ENCODE assay signal across 16 cellular contexts in genomic region chr9:114433086-114433485, GRCh38. TPM values are rescaled to one million over a fixed set of nuclear protein-coding genes. Genes with fewer than 3 reads are reported as not detected.
DNase-seq lines count a peak whose midpoint lies in the region; ATAC-seq and TF ChIP-seq lines count a peak whose summit lies in the region.
"Had no signal": no experiment of that assay in that cellular context is flagged by ENCODE, and none has a peak within 500 bp of the region (broad histone marks: within the 10 kb centered on the region; RNA-seq: fewer than 3 reads in every experiment).

No MANE protein-coding gene starts in this region.

- peak; percentile 12 for DNase-seq in activated naive CD8-positive, alpha-beta T cell treated with anti-CD3 and anti-CD28 coated beads, Interleukin-2, amount 10 ng/mL, durations not matched to agents 7 days and 5 days
- DNase-seq in activated naive CD8-positive, alpha-beta T cell treated with anti-CD3 and anti-CD28 coated beads, Interleukin-2, amount 50 U/mL, for 24 hours, result no peak
- DNase-seq in OCI-LY7 (ENCODE audit: low spot score) (no peak), coronary artery (ENCODE audit: low spot score) (peak; percentile 66), neuronal stem cell (ENCODE audit: low spot score) (no peak), SK-N-DZ (ENCODE audit: low spot score) (no peak)
- DNase-seq: BE2C, DMS153, DMS79 treated with DMSO at 0.1 percent for 48 hours, EL, IMR-90 had no signal

- no peak overlapping the region for H3K4ac ChIP-seq in neuronal stem cell (ENCODE audit: low read length)

- H4K20me1 ChIP-seq in OCI-LY7 (ENCODE audit: insufficient read depth, low read length), result no peaks in the 10 kb centered on the region

- H2AFZ ChIP-seq in OCI-LY7 (ENCODE audit: low read length) (0 out of 2 replicates have a peak overlapping the region, but pooled peaks have one; percentile 4), neuronal stem cell (ENCODE audit: low read length) (no peak overlapping the region)

- no peaks in the 10 kb centered on the region for H3K36me3 Mint-ChIP-seq in activated naive CD8-positive, alpha-beta T cell treated with anti-CD3 and anti-CD28 coated beads, Interleukin-2, amount 10 ng/mL, durations not matched to agents 7 days and 5 days
- no peaks in the 10 kb centered on the region for H3K36me3 Mint-ChIP-seq in activated naive CD8-positive, alpha-beta T cell treated with anti-CD3 and anti-CD28 coated beads, Interleukin-2, amount 50 U/mL, for 24 hours (ENCODE audit: low read depth)
- H3K36me3 Mint-ChIP-seq: CD4-positive, alpha-beta memory T cell had no signal

- no peaks in the 10 kb centered on the region for H3K79me2 ChIP-seq in OCI-LY7 (ENCODE audit: insufficient read depth, low read depth, low read length)

- no peak overlapping the region for H2BK15ac ChIP-seq in neuronal stem cell (ENCODE audit: low read length)

- peak overlapping the region; percentile 83 for H4K8ac ChIP-seq in neuronal stem cell (ENCODE audit: low read depth, low read length)

- no peak overlapping the region for H3K27ac Mint-ChIP-seq in activated naive CD8-positive, alpha-beta T cell treated with anti-CD3 and anti-CD28 coated beads, Interleukin-2, amount 10 ng/mL, durations not matched to agents 7 days and 5 days
- H3K27ac Mint-ChIP-seq in activated naive CD8-positive, alpha-beta T cell treated with anti-CD3 and anti-CD28 coated beads, Interleukin-2, amount 50 U/mL, for 24 hours, result no peak overlapping the region
- H3K27ac Mint-ChIP-seq: CD4-positive, alpha-beta memory T cell had no signal

- no peaks in the 10 kb centered on the region for H3K9me2 ChIP-seq in OCI-LY7 (ENCODE audit: insufficient read depth, low read length)

- H2BK12ac ChIP-seq in neuronal stem cell (ENCODE audit: low read length), result no peak overlapping the region

- intact Hi-C loops in OCI-LY7 (cut with micrococcal nuclease; ENCODE audit: unreplicated experiment), result no loop called here

- no peak overlapping the region for H3K9ac ChIP-seq in neuronal stem cell (ENCODE audit: low read depth, low read length, poor library complexity)

- CTCF ChIA-PET in OCI-LY7 (lab: Charles Lee; ENCODE audit: unreplicated experiment), result no interaction called here

- H3K9me3 ChIP-seq in OCI-LY7 (ENCODE audit: low read length) (no peaks in the 10 kb centered on the region), neuronal stem cell (replicated peaks in 1 of 2; ENCODE audit: control insufficient read depth in 2 of 2, insufficient read depth in 1 of 2, low read depth in 1 of 2, low read length in 2 of 2) (no peaks in the 10 kb centered on the region)
- H3K9me3 ChIP-seq: BE2C had no signal

- no peak overlapping the region for H3K23ac ChIP-seq in neuronal stem cell (ENCODE audit: low read depth, low read length, poor library complexity)

- H4K91ac ChIP-seq in neuronal stem cell (ENCODE audit: low read depth, low read length, poor library complexity), result no peak overlapping the region

- TF ChIP-seq CTCF in OCI-LY7 (conservative IDR thresholded peaks at IDR 0.05; ENCODE audit: low read length), result no peak
- TF ChIP-seq CTCF in coronary artery (IDR thresholded peaks at IDR 0.05), result no peak

- ATAC-seq in activated naive CD8-positive, alpha-beta T cell treated with anti-CD3 and anti-CD28 coated beads, Interleukin-2, amount 10 ng/mL, durations not matched to agents 7 days and 5 days (ENCODE audit: low read depth), result no peak
- ATAC-seq in activated naive CD8-positive, alpha-beta T cell treated with anti-CD3 and anti-CD28 coated beads, Interleukin-2, amount 50 U/mL, for 24 hours, result no peak
- no peak for ATAC-seq in GM19467 (IDR thresholded peaks at IDR 0.05; ENCODE audit: unreplicated experiment)
- ATAC-seq: HCT116 had no signal

- H2AK5ac ChIP-seq in neuronal stem cell (ENCODE audit: low read depth, low read length), result no peak overlapping the region

- H3K4me2 ChIP-seq in OCI-LY7 (ENCODE audit: low read length) (no peak overlapping the region), neuronal stem cell (ENCODE audit: insufficient read depth, low read length, poor library complexity, severe bottlenecking) (no peak overlapping the region)

- BruUV-seq in OCI-LY7 (replicated peaks; lab: Mats Ljungman, UMichigan), result no TSS peak

- POLR2A ChIA-PET in activated naive CD8-positive, alpha-beta T cell treated with anti-CD3 and anti-CD28 coated beads, Interleukin-2, amount 10 ng/mL, durations not matched to agents 7 days and 5 days (lab: Charles Lee), result no interaction called here
- POLR2A ChIA-PET in OCI-LY7 (lab: Charles Lee), result interaction anchor here (1.0 to 1.4 kb wide), 3 partner anchors 16 to 20 kb away, joined by 3 to 4 read pairs (median 3); no protein-coding TSS in a partner anchor

- H3K36me3 ChIP-seq in OCI-LY7 (ENCODE audit: insufficient read depth, low read length) (no peaks in the 10 kb centered on the region), neuronal stem cell (replicated peaks in 1 of 2; ENCODE audit: control insufficient read depth in 2 of 2, insufficient read depth in 2 of 2, low read length in 2 of 2) (no peaks in the 10 kb centered on the region)
- H3K36me3 ChIP-seq: BE2C had no signal

- no peak overlapping the region for H3K14ac ChIP-seq in neuronal stem cell (ENCODE audit: low read length)

- no peaks in the 10 kb centered on the region for H3K9me3 Mint-ChIP-seq in activated naive CD8-positive, alpha-beta T cell treated with anti-CD3 and anti-CD28 coated beads, Interleukin-2, amount 10 ng/mL, durations not matched to agents 7 days and 5 days
- H3K9me3 Mint-ChIP-seq in activated naive CD8-positive, alpha-beta T cell treated with anti-CD3 and anti-CD28 coated beads, Interleukin-2, amount 50 U/mL, for 24 hours, result no peaks in the 10 kb centered on the region
- H3K9me3 Mint-ChIP-seq: CD4-positive, alpha-beta memory T cell had no signal

- WGBS in neuronal stem cell (ENCODE audit: extremely low coverage in 2 of 2, insufficient read length in 2 of 2, insufficient replicate concordance in 1 of 2), 2 donors, result no CpG with 5 or more reads among the region's 15 CpGs

- no peak overlapping the region for H2BK5ac ChIP-seq in neuronal stem cell (ENCODE audit: low read length)

- no peak overlapping the region for H3K27ac ChIP-seq in OCI-LY7 (ENCODE audit: low read depth, low read length, poor library complexity, severe bottlenecking)
- no peak overlapping the region for H3K27ac ChIP-seq in coronary artery
- H3K27ac ChIP-seq in neuronal stem cell (replicated peaks; ENCODE audit: low read length), result no peak overlapping the region
- H3K27ac ChIP-seq: C4-2B, HL-60 had no signal

- no peak overlapping the region for H2BK120ac ChIP-seq in neuronal stem cell (ENCODE audit: low read depth, low read length)

- H3K79me1 ChIP-seq in neuronal stem cell (ENCODE audit: low read depth, low read length), result no peaks in the 10 kb centered on the region

- no peaks in the 10 kb centered on the region for H3K27me3 ChIP-seq in neuronal stem cell (ENCODE audit: control insufficient read depth in 3 of 3, insufficient read depth in 3 of 3, low read depth in 1 of 3, low read length in 3 of 3)

- no peak overlapping the region for H3K4me3 Mint-ChIP-seq in activated naive CD8-positive, alpha-beta T cell treated with anti-CD3 and anti-CD28 coated beads, Interleukin-2, amount 10 ng/mL, durations not matched to agents 7 days and 5 days
- no peak overlapping the region for H3K4me3 Mint-ChIP-seq in activated naive CD8-positive, alpha-beta T cell treated with anti-CD3 and anti-CD28 coated beads, Interleukin-2, amount 50 U/mL, for 24 hours
- H3K4me3 Mint-ChIP-seq: CD4-positive, alpha-beta memory T cell had no signal

- H3K18ac ChIP-seq in neuronal stem cell (ENCODE audit: low read length), result no peak overlapping the region

- peaks cover 7% of the 10 kb centered on the region for H3K27me3 Mint-ChIP-seq in activated naive CD8-positive, alpha-beta T cell treated with anti-CD3 and anti-CD28 coated beads, Interleukin-2, amount 10 ng/mL, durations not matched to agents 7 days and 5 days
- H3K27me3 Mint-ChIP-seq in activated naive CD8-positive, alpha-beta T cell treated with anti-CD3 and anti-CD28 coated beads, Interleukin-2, amount 50 U/mL, for 24 hours, result no peaks in the 10 kb centered on the region
- H3K27me3 Mint-ChIP-seq: CD4-positive, alpha-beta memory T cell had no signal

- H3K4me1 ChIP-seq in OCI-LY7 (ENCODE audit: insufficient read depth, low read length, poor library complexity, severe bottlenecking), result peaks cover 9% of the 10 kb centered on the region
- peaks cover 0 to 1% of the 10 kb centered on the region in 2 donors for H3K4me1 ChIP-seq in neuronal stem cell (ENCODE audit: control insufficient read depth in 2 of 2, insufficient read depth in 1 of 2, low read depth in 1 of 2, low read length in 2 of 2)
- H3K4me1 ChIP-seq: BE2C had no signal

- H3K4me3 ChIP-seq in OCI-LY7 (ENCODE audit: low read depth, low read length, poor library complexity, severe bottlenecking) (no peak overlapping the region), coronary artery (no peak overlapping the region), neuronal stem cell (ENCODE audit: low read length in 2 of 2) (no peak overlapping the region)

- H3K4me1 Mint-ChIP-seq in activated naive CD8-positive, alpha-beta T cell treated with anti-CD3 and anti-CD28 coated beads, Interleukin-2, amount 10 ng/mL, durations not matched to agents 7 days and 5 days, result peaks cover 5% of the 10 kb centered on the region
- H3K4me1 Mint-ChIP-seq in activated naive CD8-positive, alpha-beta T cell treated with anti-CD3 and anti-CD28 coated beads, Interleukin-2, amount 50 U/mL, for 24 hours, result no peaks in the 10 kb centered on the region

RNA-seq across cellular contexts. Expression of gene AKNA, which starts 45.3 kb away (rescaled TPM):
- total RNA-seq in activated naive CD8-positive, alpha-beta T cell treated with anti-CD3 and anti-CD28 coated beads, Interleukin-2, amount 10 ng/mL, durations not matched to agents 7 days and 5 days, result 100 to 1,000 TPM; 482 to 492 TPM
- 53.8 and 61.4 TPM in 2 replicates for total RNA-seq in OCI-LY7 (2014; rRNA removed; shearing (Covaris generic))
- 187 and 203 TPM in 2 replicates for total RNA-seq in OCI-LY7 (2022)
- polyA plus RNA-seq in neuronal stem cell (2013, experiment 1 of 2), result 13.9 TPM
- 13.8 TPM for polyA plus RNA-seq in neuronal stem cell (2013, experiment 2 of 2)
- polyA plus RNA-seq in SK-N-DZ (2014; cell fraction: cytosol; rRNA removed), result 3.1 and 3.2 TPM in 2 replicates
- polyA plus RNA-seq in SK-N-DZ (2014; cell fraction: nucleus; rRNA removed), result 1.9 and 7.9 TPM in 2 replicates

Comparison
In these comparisons a context has a peak if more than half of its experiments do, and no peak if none do; other contexts are left out.
1. DNase-seq: peak in activated naive CD8-positive, alpha-beta T cell treated with anti-CD3 and anti-CD28 coated beads, Interleukin-2, amount 10 ng/mL, durations not matched to agents 7 days and 5 days (single experiment) and coronary artery (single experiment); none in activated naive CD8-positive, alpha-beta T cell treated with anti-CD3 and anti-CD28 coated beads, Interleukin-2, amount 50 U/mL, for 24 hours (single experiment), OCI-LY7 (single experiment), neuronal stem cell (single experiment) and SK-N-DZ (single experiment).